Comparison of ENCODE assay signal across 16 cellular contexts in the genomic region with DNA sequence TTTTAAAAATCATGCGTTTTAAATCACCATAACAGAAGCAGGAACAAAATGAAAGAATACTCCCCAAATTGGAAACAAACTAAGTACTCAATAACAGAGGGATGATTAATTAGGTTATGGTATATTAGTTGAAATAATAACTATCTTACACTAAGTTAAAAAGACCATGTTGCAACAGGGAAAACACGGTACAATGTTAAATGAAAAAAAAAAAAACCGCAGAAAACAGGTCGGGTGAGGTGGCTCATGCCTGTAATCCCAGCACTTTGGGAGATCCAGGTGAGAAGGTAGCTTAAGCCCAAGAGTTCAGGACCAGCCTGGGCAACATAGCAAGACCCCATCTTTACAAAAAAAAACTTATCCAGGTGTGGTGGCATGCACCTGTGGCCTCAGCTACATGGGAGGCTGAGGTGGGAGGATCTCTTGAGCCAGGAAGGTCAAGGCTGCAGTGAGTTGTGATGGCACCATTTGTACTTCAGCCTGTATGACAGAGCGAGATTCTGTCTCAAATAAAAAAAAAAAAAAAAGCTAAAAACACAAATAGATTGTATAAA. TPM values are rescaled to one million over a fixed set of nuclear protein-coding genes. Genes with fewer than 3 reads are reported as not detected.
DNase-seq lines count a peak whose midpoint lies in the region; ATAC-seq and TF ChIP-seq lines count a peak whose summit lies in the region.
"Had no signal": no experiment of that assay in that cellular context is flagged by ENCODE, and none has a peak within 500 bp of the region (broad histone marks: within the 10 kb centered on the region; RNA-seq: fewer than 3 reads in every experiment).

No MANE protein-coding gene starts in this region.

- H2AFZ ChIP-seq in GM23338 (no peak overlapping the region), parathyroid adenoma (peak overlapping the region; percentile 75)

- H4K20me1 ChIP-seq in GM23338 (replicated peaks; ENCODE audit: insufficient read depth), result no peaks in the 10 kb centered on the region; the same call in 1 of the 2 replicates

- no peak overlapping the region for H3K9ac ChIP-seq in iPS-18a (ENCODE audit: low read length)
- no peak overlapping the region for H3K9ac ChIP-seq in parathyroid adenoma

- peaks cover 42% of the 10 kb centered on the region for H3K27me3 Mint-ChIP-seq in GM23338 (ENCODE audit: insufficient read depth, low read depth, poor library complexity)

- H3K27me3 ChIP-seq in GM23338 (ENCODE audit: insufficient read depth) (peaks cover 61% of the 10 kb centered on the region), iPS-18a (ENCODE audit: control insufficient read depth, insufficient read depth, low read length) (peaks cover 66% of the 10 kb centered on the region), parathyroid adenoma (ENCODE audit: control insufficient read depth, insufficient read depth, low read length) (no peaks in the 10 kb centered on the region)
- H3K27me3 ChIP-seq: vagina had no signal

- H3K9me2 ChIP-seq in GM23338 (ENCODE audit: insufficient read depth), result no peaks in the 10 kb centered on the region

- H3K36me3 ChIP-seq in GM23338 (ENCODE audit: insufficient read depth) (no peaks in the 10 kb centered on the region), iPS-18a (ENCODE audit: control insufficient read depth, low read depth, low read length) (no peaks in the 10 kb centered on the region), parathyroid adenoma (ENCODE audit: control insufficient read depth, insufficient read depth, low read length) (no peaks in the 10 kb centered on the region)
- H3K36me3 ChIP-seq: adrenal gland, stomach, vagina had no signal

- no peaks in the 10 kb centered on the region; the same call in 2 of the 3 replicates for H3K36me3 Mint-ChIP-seq in GM23338 (ENCODE audit: low read depth)

- H3K4me1 ChIP-seq in GM23338 (ENCODE audit: insufficient read depth) (peaks cover 20% of the 10 kb centered on the region), iPS-18a (ENCODE audit: control insufficient read depth, low read depth, low read length) (no peaks in the 10 kb centered on the region), parathyroid adenoma (no peaks in the 10 kb centered on the region)

- H3K4me1 Mint-ChIP-seq in GM23338, result peaks cover 14% of the 10 kb centered on the region

- no peaks in the 10 kb centered on the region for H3K79me2 ChIP-seq in GM23338 (replicated peaks; ENCODE audit: insufficient read depth)
- no peaks in the 10 kb centered on the region for H3K79me2 ChIP-seq in parathyroid adenoma

- H3K9me3 ChIP-seq in iPS-18a (ENCODE audit: control insufficient read depth, low read depth, low read length), result no peaks in the 10 kb centered on the region
- no peaks in the 10 kb centered on the region for H3K9me3 ChIP-seq in parathyroid adenoma (ENCODE audit: control insufficient read depth, low read length)
- H3K9me3 ChIP-seq: adrenal gland, stomach, vagina had no signal

- H3K27ac ChIP-seq in GM23338 (ENCODE audit: low read depth), result no peak overlapping the region
- H3K27ac ChIP-seq in VCaP, result peak overlapping the region; percentile 97
- H3K27ac ChIP-seq in iPS-18a (ENCODE audit: low read length), result no peak overlapping the region
- no peak overlapping the region for H3K27ac ChIP-seq in parathyroid adenoma
- H3K27ac ChIP-seq: adrenal gland, vagina had no signal

- H3K4me3 ChIP-seq in GM23338 (peak overlapping the region; percentile 61), iPS-18a (ENCODE audit: low read length) (peak overlapping the region; percentile 48), parathyroid adenoma (ENCODE audit: low read depth, low read length) (no peak overlapping the region)

- no peak overlapping the region for H3K27ac Mint-ChIP-seq in GM23338
- H3K27ac Mint-ChIP-seq: endodermal cell had no signal

- TF ChIP-seq CTCF in GM23338 (conservative IDR thresholded peaks at IDR 0.05; ENCODE audit: low read depth in 2 of 2) (no peak), VCaP (conservative IDR thresholded peaks at IDR 0.05) (no peak), parathyroid adenoma (IDR thresholded peaks at IDR 0.05) (no peak)

- peak overlapping the region; percentile 73; the same call in 1 of the 3 replicates for H3K4me3 Mint-ChIP-seq in GM23338

- ATAC-seq in GM23338 (no peak), HG02588 (IDR thresholded peaks at IDR 0.05; ENCODE audit: unreplicated experiment) (no peak)

- peaks cover 4% of the 10 kb centered on the region for H3K9me3 Mint-ChIP-seq in GM23338
- H3K9me3 Mint-ChIP-seq: endodermal cell had no signal

- H3F3A ChIP-seq in GM23338 (replicated peaks; ENCODE audit: low read depth), result no peaks in the 10 kb centered on the region

- DNase-seq in GM23338 (ENCODE audit: low spot score), result no peak
- DNase-seq in CD1c-positive myeloid dendritic cell (ENCODE audit: extremely low spot score), result no peak
- no peak for DNase-seq in hippocampal formation (lab: John Stamatoyannopoulos, UW)
- DNase-seq in NCI-H2081 treated with DMSO at 0.1 percent for 48 hours (lab: John Stamatoyannopoulos, UW), result no peak
- DNase-seq: activated CD4-positive, alpha-beta T cell treated with anti-CD3 and anti-CD28 coated beads for 4 hours; activated effector memory CD4-positive, alpha-beta T cell treated with anti-CD3 and anti-CD28 coated beads, Interleukin-2, amount 50 U/mL, for 16 hours; NCI-H1417 treated with DMSO at 0.1 percent for 48 hours had no signal

- H3K4me2 ChIP-seq in GM23338 (peak overlapping the region; percentile 88), parathyroid adenoma (ENCODE audit: low read length) (no peak overlapping the region)

TF ChIP-seq in GM23338, 12 proteins besides CTCF, POLR2A, EP300 and RAD21:
- TF ChIP-seq POLR2AphosphoS5 (IDR thresholded peaks at IDR 0.05; ENCODE audit: low read depth), result no peak
- no peak for TF ChIP-seq EZH2 (IDR thresholded peaks at IDR 0.05; ENCODE audit: low read depth, unreplicated experiment)
TF ChIP-seq in GM23338: peak in this region for 0.

RNA-seq across cellular contexts. Expression of gene PTPN3, which starts 2.4 kb away (rescaled TPM):
- total RNA-seq in GM23338 (2014; rRNA removed; shearing (Covaris generic)), result 2.6 and 2.8 TPM in 2 replicates
- polyA plus RNA-seq in GM23338 (2016; fragmentation: Nextera tagmentation; extraction: Ambion mirVana), result 1.0 and 1.4 TPM in 2 replicates
- total RNA-seq: OCI-LY7 had no signal
